In genomic region chr7:131122394-131122793, GRCh38 we compare ENCODE assay signal across 17 cellular contexts.
DNase-seq lines count a peak whose midpoint lies in the region; ATAC-seq, FAIRE-seq and TF ChIP-seq lines count a peak whose summit lies in the region.
"Had no signal": no experiment of that assay in that cellular context is flagged by ENCODE, and none has a peak within 500 bp of the region (broad histone marks: within the 10 kb centered on the region; RNA-seq: fewer than 3 reads in every experiment).

No MANE protein-coding gene starts in this region.

- H3K27ac Mint-ChIP-seq in activated naive CD4-positive, alpha-beta T cell treated with anti-CD3 and anti-CD28 coated beads, Interleukin-2, amount 50 U/mL, for 72 hours, result no peak overlapping the region
- peak overlapping the region; percentile 61 for H3K27ac Mint-ChIP-seq in activated B cell treated with CpG ODN at 0.5 μM for 24 hours
- peak overlapping the region; percentile 72 for H3K27ac Mint-ChIP-seq in stimulated activated effector memory CD8-positive, alpha-beta T cell treated with anti-CD3 and anti-CD28 coated beads, Interleukin-12 subunit alpha, Interleukin-12 subunit beta, amount 100 ng/mL, for 72 hours

- H3K27me3 ChIP-seq in right cardiac atrium (ENCODE audit: control insufficient read depth, insufficient read depth) (no peaks in the 10 kb centered on the region), heart right ventricle (no peaks in the 10 kb centered on the region)
- H3K27me3 ChIP-seq: BE2C had no signal

- no peak for TF ChIP-seq CTCF in activated B cell treated with CpG ODN at 0.5 μM for 24 hours (IDR thresholded peaks at IDR 0.05)
- TF ChIP-seq CTCF in heart right ventricle (IDR thresholded peaks at IDR 0.05), result no peak

- no peaks in the 10 kb centered on the region for H3K36me3 ChIP-seq in heart right ventricle
- H3K36me3 ChIP-seq: BE2C, HAP-1 had no signal

- peak; percentile 33 for FAIRE-seq in GM12891 (lab: Jason Lieb, UNC)

- intact Hi-C loops in activated B cell treated with CpG ODN at 0.5 μM for 24 hours (cut with micrococcal nuclease), result loop anchor here (5.0 kb wide), 1 partner anchor 65 kb away; no protein-coding TSS in a partner anchor
- intact Hi-C loops in right cardiac atrium (cut with DNase I), result no loop called here
- intact Hi-C loops in heart right ventricle (cut with DNase I), result no loop called here

- DNase-seq in activated naive CD4-positive, alpha-beta T cell treated with anti-CD3 and anti-CD28 coated beads, Interleukin-2, amount 50 U/mL, for 72 hours (ENCODE audit: low spot score in 2 of 2), result no peak
- no peak for DNase-seq in activated naive CD4-positive, alpha-beta T cell (lab: John Stamatoyannopoulos, UW)
- no peak for DNase-seq in GM12891 (ENCODE audit: insufficient read length, low spot score)
- no peak for DNase-seq in activated B cell treated with CpG ODN at 0.5 μM for 24 hours
- no peak for DNase-seq in stimulated activated effector memory CD8-positive, alpha-beta T cell treated with anti-CD3 and anti-CD28 coated beads, Interleukin-12 subunit alpha, Interleukin-12 subunit beta, amount 100 ng/mL, for 72 hours (ENCODE audit: low spot score in 2 of 2)
- no peak for DNase-seq in right cardiac atrium
- DNase-seq in heart right ventricle, result no peak
- DNase-seq in EL, result no peak
- DNase-seq: BE2C; CD4-positive, alpha-beta memory T cell; DND-41; NCI-H1417 treated with DMSO at 0.1 percent for 48 hours; NCI-H2029; NCI-H510A treated with DMSO at 0.1 percent for 48 hours; OCI-M1; RPMI8226 had no signal

- no peak for TF ChIP-seq POLR2A in GM12891 (IDR thresholded peaks at IDR 0.05; ENCODE audit: low read depth, low read length)

- WGBS in right cardiac atrium, result 90% methylated on average over 10 of the region's 10 CpGs
- 88 to 93% methylated on average over 10 of the region's 10 CpGs for WGBS in heart right ventricle, 2 donors

- no peaks in the 10 kb centered on the region for H3K27me3 Mint-ChIP-seq in activated B cell treated with CpG ODN at 0.5 μM for 24 hours

- H3K9me3 ChIP-seq in right cardiac atrium (ENCODE audit: control insufficient read depth, low read length) (no peaks in the 10 kb centered on the region), heart right ventricle (peaks cover 0 to 15% (median 0%) of the 10 kb centered on the region in 11 donors)
- H3K9me3 ChIP-seq: BE2C had no signal

- POLR2A ChIA-PET in activated B cell treated with CpG ODN at 0.5 μM for 24 hours (lab: Charles Lee), result interaction anchor here (3.6 to 3.8 kb wide), 2 partner anchors 12 to 16 kb away, joined by 31 to 51 read pairs; no protein-coding TSS in a partner anchor

- H3K36me3 Mint-ChIP-seq in activated naive CD4-positive, alpha-beta T cell treated with anti-CD3 and anti-CD28 coated beads, Interleukin-2, amount 50 U/mL, for 72 hours, result peaks cover 8 to 17% of the 10 kb centered on the region in 2 donors
- H3K36me3 Mint-ChIP-seq in activated B cell treated with CpG ODN at 0.5 μM for 24 hours (ENCODE audit: low read depth), result no peaks in the 10 kb centered on the region
- no peaks in the 10 kb centered on the region for H3K36me3 Mint-ChIP-seq in stimulated activated effector memory CD8-positive, alpha-beta T cell treated with anti-CD3 and anti-CD28 coated beads, Interleukin-12 subunit alpha, Interleukin-12 subunit beta, amount 100 ng/mL, for 72 hours

- peaks cover 40% of the 10 kb centered on the region for H3K4me1 Mint-ChIP-seq in activated B cell treated with CpG ODN at 0.5 μM for 24 hours
- H3K4me1 Mint-ChIP-seq in stimulated activated effector memory CD8-positive, alpha-beta T cell treated with anti-CD3 and anti-CD28 coated beads, Interleukin-12 subunit alpha, Interleukin-12 subunit beta, amount 100 ng/mL, for 72 hours, result peaks cover 20% of the 10 kb centered on the region

- peaks cover 0 to 22% of the 10 kb centered on the region in 2 donors for H3K9me3 Mint-ChIP-seq in activated naive CD4-positive, alpha-beta T cell treated with anti-CD3 and anti-CD28 coated beads, Interleukin-2, amount 50 U/mL, for 72 hours
- H3K9me3 Mint-ChIP-seq in activated B cell treated with CpG ODN at 0.5 μM for 24 hours, result peaks cover 14% of the 10 kb centered on the region
- H3K9me3 Mint-ChIP-seq in stimulated activated effector memory CD8-positive, alpha-beta T cell treated with anti-CD3 and anti-CD28 coated beads, Interleukin-12 subunit alpha, Interleukin-12 subunit beta, amount 100 ng/mL, for 72 hours, result peaks cover 3% of the 10 kb centered on the region

- peak; percentile 24 to 26 for ATAC-seq in activated naive CD4-positive, alpha-beta T cell treated with anti-CD3 and anti-CD28 coated beads, Interleukin-2, amount 50 U/mL, for 72 hours
- no peak for ATAC-seq in activated B cell treated with CpG ODN at 0.5 μM for 24 hours (ENCODE audit: low read depth)
- peak; percentile 99 for ATAC-seq in stimulated activated effector memory CD8-positive, alpha-beta T cell treated with anti-CD3 and anti-CD28 coated beads, Interleukin-12 subunit alpha, Interleukin-12 subunit beta, amount 100 ng/mL, for 72 hours
- ATAC-seq in right cardiac atrium, result no peak
- no peak for ATAC-seq in heart right ventricle

- H3K4me3 ChIP-seq in right cardiac atrium (ENCODE audit: low read length), result no peak overlapping the region
- no peak overlapping the region for H3K4me3 ChIP-seq in heart right ventricle
- H3K4me3 ChIP-seq: HAP-1 had no signal

- no peak overlapping the region for H3K27ac ChIP-seq in right cardiac atrium (ENCODE audit: low read length)
- no peak overlapping the region for H3K27ac ChIP-seq in heart right ventricle

- CTCF ChIA-PET in activated B cell treated with CpG ODN at 0.5 μM for 24 hours (lab: Charles Lee), result interaction anchor here (0.9 to 1.4 kb wide), 2 partner anchors 13 to 171 kb away, joined by 3 to 5 read pairs; no protein-coding TSS in a partner anchor

- H3K4me1 ChIP-seq in right cardiac atrium (ENCODE audit: control insufficient read depth, insufficient read depth, low read length) (no peaks in the 10 kb centered on the region), heart right ventricle (no peaks in the 10 kb centered on the region)
- H3K4me1 ChIP-seq: BE2C, HAP-1 had no signal

- H3K4me3 Mint-ChIP-seq in activated B cell treated with CpG ODN at 0.5 μM for 24 hours, result no peak overlapping the region
- H3K4me3 Mint-ChIP-seq in stimulated activated effector memory CD8-positive, alpha-beta T cell treated with anti-CD3 and anti-CD28 coated beads, Interleukin-12 subunit alpha, Interleukin-12 subunit beta, amount 100 ng/mL, for 72 hours, result peak overlapping the region; percentile 33

TF ChIP-seq in GM12891, 5 proteins besides CTCF, POLR2A, EP300 and RAD21:
- TF ChIP-seq SPI1 (IDR thresholded peaks at IDR 0.05; ENCODE audit: low read depth, low read length) (0 out of 2 replicates have a peak, but pooled peaks have one; percentile 13), TAF1 (IDR thresholded peaks at IDR 0.05; ENCODE audit: low read depth, low read length) (no peak)

Comparison
In these comparisons a context has a peak if more than half of its experiments do, and no peak if none do; other contexts are left out.
1. ATAC-seq: peak in activated naive CD4-positive, alpha-beta T cell treated with anti-CD3 and anti-CD28 coated beads, Interleukin-2, amount 50 U/mL, for 72 hours (2 of 2) and stimulated activated effector memory CD8-positive, alpha-beta T cell treated with anti-CD3 and anti-CD28 coated beads, Interleukin-12 subunit alpha, Interleukin-12 subunit beta, amount 100 ng/mL, for 72 hours (single experiment); none in activated B cell treated with CpG ODN at 0.5 μM for 24 hours (single experiment), right cardiac atrium (0 of 2) and heart right ventricle (0 of 8).
2. H3K27ac Mint-ChIP-seq: peak in activated B cell treated with CpG ODN at 0.5 μM for 24 hours (single experiment) and stimulated activated effector memory CD8-positive, alpha-beta T cell treated with anti-CD3 and anti-CD28 coated beads, Interleukin-12 subunit alpha, Interleukin-12 subunit beta, amount 100 ng/mL, for 72 hours (single experiment); none in activated naive CD4-positive, alpha-beta T cell treated with anti-CD3 and anti-CD28 coated beads, Interleukin-2, amount 50 U/mL, for 72 hours (0 of 2).